In the genomic region with DNA sequence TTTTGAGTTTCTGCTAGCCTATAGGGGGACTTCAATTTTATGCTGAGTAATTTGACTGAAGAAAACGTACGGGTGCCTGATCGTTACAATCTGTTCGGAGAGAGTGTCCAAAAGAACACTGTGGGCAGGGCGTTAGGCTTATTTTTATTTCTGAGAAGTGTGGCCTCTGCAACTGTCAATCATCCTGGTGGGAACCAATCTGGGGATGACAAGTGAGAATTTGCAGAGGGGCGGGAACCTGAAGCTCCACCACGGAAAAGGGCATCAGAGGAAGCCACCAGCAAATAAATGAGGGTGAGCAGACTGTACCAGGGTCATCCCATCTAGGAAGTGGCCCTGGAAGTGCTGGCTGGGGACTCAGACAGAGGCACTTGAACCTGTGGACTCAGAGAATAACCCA, we compare ENCODE assay signal across 20 cellular contexts.
"Had no signal": no experiment of that assay in that cellular context is flagged by ENCODE, and none has a peak within 500 bp of the region (broad histone marks: within the 10 kb centered on the region; RNA-seq: fewer than 3 reads in every experiment).

No MANE protein-coding gene starts in this region.

- H3K9me3 ChIP-seq: neutrophil, psoas muscle, stomach had no signal

- H3K4me1 ChIP-seq: esophagus squamous epithelium, psoas muscle, right lobe of liver, spleen, stomach had no signal

- H3K4me3 ChIP-seq: esophagus squamous epithelium, lung, psoas muscle, right lobe of liver, spleen, stomach had no signal

- DNase-seq: esophagus squamous epithelium; foreskin fibroblast; left colon; left ventricle myocardium superior; mesenchymal stem cell; midbrain; naive thymus-derived CD8-positive, alpha-beta T cell; psoas muscle; retina; right lobe of liver; spleen; stimulated activated CD4-positive, alpha-beta T cell treated with anti-CD3 and anti-CD28 coated beads, Interleukin-15, amount 100 ng/mL, for 24 hours; stimulated activated CD4-positive, alpha-beta T cell treated with anti-CD3 and anti-CD28 coated beads, Interleukin-1b, Interleukin-23, amount 100 ng/mL, for 48 hours; stimulated activated CD4-positive, alpha-beta T cell treated with anti-CD3 and anti-CD28 coated beads, Interleukin-4, amount 100 ng/mL, for 4 hours; stimulated activated naive CD4-positive, alpha-beta T cell; stomach; substantia nigra; trophoblast cell had no signal

- H3K36me3 ChIP-seq: esophagus squamous epithelium, neutrophil, right lobe of liver, spleen, stomach had no signal

- H3K27me3 ChIP-seq: neutrophil, right lobe of liver had no signal

- H3K27ac ChIP-seq: esophagus squamous epithelium, neutrophil, psoas muscle, right lobe of liver, spleen, stomach had no signal

- ATAC-seq: left colon; left ventricle myocardium superior; naive thymus-derived CD8-positive, alpha-beta T cell; psoas muscle; right lobe of liver had no signal
